ENCODE assay signal across 18 cellular contexts in the genomic region with DNA sequence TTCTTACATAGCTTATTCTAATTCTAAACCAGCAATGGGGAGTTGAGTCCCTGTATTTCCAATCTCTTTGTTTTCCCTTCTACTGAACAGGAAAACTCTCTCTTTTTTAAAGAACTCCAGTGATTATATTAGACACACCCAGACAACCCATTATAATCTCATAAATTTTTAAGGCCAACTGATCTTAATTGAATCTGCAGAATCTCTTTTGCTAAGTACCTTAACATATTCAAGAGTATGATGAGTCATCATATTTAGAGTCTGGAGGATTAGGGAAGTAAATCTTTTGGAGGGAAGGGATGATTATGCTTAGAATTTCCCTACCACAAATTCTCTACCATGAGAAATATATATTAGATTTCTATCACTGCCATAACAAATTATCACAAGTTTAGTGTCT.
"Had no signal": no experiment of that assay in that cellular context is flagged by ENCODE, and none has a peak within 500 bp of the region (broad histone marks: within the 10 kb centered on the region; RNA-seq: fewer than 3 reads in every experiment).

No MANE protein-coding gene starts in this region.

- H3K27me3 ChIP-seq: esophagus squamous epithelium, gastroesophageal sphincter, left lung, right atrium auricular region, stomach, transverse colon had no signal

- H3K36me3 ChIP-seq: esophagus squamous epithelium, gastroesophageal sphincter, left lung, lower lobe of right lung, right atrium auricular region, stomach, thoracic aorta, transverse colon had no signal

- H3K4me3 ChIP-seq: esophagus squamous epithelium, gastroesophageal sphincter, left lung, lower lobe of right lung, right atrium auricular region, stomach, thoracic aorta, transverse colon had no signal

- ATAC-seq: gastroesophageal sphincter, left lung, lower lobe of right lung, natural killer cell had no signal

- H3K9me3 ChIP-seq: esophagus squamous epithelium, gastroesophageal sphincter, left lung, lower lobe of right lung, right atrium auricular region, stomach, thoracic aorta, transverse colon had no signal

- DNase-seq: dermis blood vessel endothelial cell; esophagus squamous epithelium; foreskin fibroblast; glutamatergic neuron; immature natural killer cell; left lung; lower lobe of right lung; natural killer cell; posterior cingulate gyrus; small intestine; stimulated activated CD4-positive, alpha-beta T cell treated with anti-CD3 and anti-CD28 coated beads, Interleukin-12 subunit alpha, Interleukin-12 subunit beta, amount 100 ng/mL, for 4 hours; stimulated activated naive CD4-positive, alpha-beta T cell; stomach; substantia nigra; transverse colon had no signal

- H3K4me1 ChIP-seq: gastroesophageal sphincter, left lung, lower lobe of right lung, right atrium auricular region, stomach, transverse colon had no signal

- H3K27ac ChIP-seq: esophagus squamous epithelium, gastroesophageal sphincter, left lung, lower lobe of right lung, right atrium auricular region, stomach, thoracic aorta, transverse colon had no signal
